Comparison of ENCODE assay signal across 8 cellular contexts in genomic region chr20:50165687-50166554, GRCh38. TPM values are rescaled to one million over a fixed set of nuclear protein-coding genes. Genes with fewer than 3 reads are reported as not detected.
DNase-seq lines count a peak whose midpoint lies in the region; ATAC-seq, FAIRE-seq and TF ChIP-seq lines count a peak whose summit lies in the region.

No MANE protein-coding gene starts in this region.

- TF ChIP-seq CTCF in GM10248 (IDR thresholded peaks at IDR 0.05; ENCODE audit: control extremely low read depth, extremely low read depth, low read depth, missing control alignments) = no peak

- WGBS in right cardiac atrium = 6% methylated on average over 20 of the region's 20 CpGs

- H3K4me3 Mint-ChIP-seq in T-helper 17 cell = peak overlapping the region; percentile 78

- H3K4me3 ChIP-seq in right cardiac atrium (ENCODE audit: low read length) = peak overlapping the region; percentile 23

- peak; percentile 83 for FAIRE-seq in urothelium cell line (lab: Jason Lieb, UNC)

- CTCF ChIA-PET in GM10248 (lab: Yijun Ruan, JAX) = interaction anchor here (0.7 to 5.5 kb wide), 12 partner anchors 8 to 298 kb away, joined by 3 to 47 read pairs (median 4); partner anchors contain the start of gene PEDS1

- DNase-seq in GM10248 (ENCODE audit: extremely low spot score) (peak; percentile 90), NCI-H146 treated with DMSO at 0.1 percent for 48 hours (lab: John Stamatoyannopoulos, UW; ENCODE audit: unreplicated experiment) (peak; percentile 99), T-helper 17 cell (peak in 1 of 3 donors; percentile 52), anterior cingulate cortex (lab: John Stamatoyannopoulos, UW) (peak in 57 of 58 donors; percentile 17 to 97 (median 78)), right cardiac atrium (peak; percentile 96 to 98 (median 98)), pulmonary artery endothelial cell (ENCODE audit: low read depth, low spot score) (peak; percentile 99), urothelium cell line (ENCODE audit: low spot score) (peak; percentile 100)

- POLR2A ChIA-PET in GM10248 (lab: Yijun Ruan, JAX) = interaction anchor here (0.8 to 1.1 kb wide), 3 partner anchors 12 to 361 kb away, joined by 3 to 5 read pairs (median 3); partner anchors contain the start of gene PEDS1

- peaks cover 9% of the 10 kb centered on the region for H3K4me1 Mint-ChIP-seq in T-helper 17 cell

- H3K4me1 ChIP-seq in right cardiac atrium (ENCODE audit: control insufficient read depth, insufficient read depth, low read length) = no peaks in the 10 kb centered on the region

- H3K27ac ChIP-seq in right cardiac atrium (ENCODE audit: low read length) = peak overlapping the region; percentile 99

- H3K27me3 ChIP-seq in right cardiac atrium (ENCODE audit: control insufficient read depth, insufficient read depth) = no peaks in the 10 kb centered on the region

- H3K9me3 ChIP-seq in T-helper 17 cell (ENCODE audit: control insufficient read depth, low read length, poor library complexity, severe bottlenecking) = no peaks in the 10 kb centered on the region
- H3K9me3 ChIP-seq in right cardiac atrium (ENCODE audit: control insufficient read depth, low read length) = no peaks in the 10 kb centered on the region

- peak overlapping the region; percentile 60 for H3K27ac Mint-ChIP-seq in T-helper 17 cell

- peaks cover 2% of the 10 kb centered on the region for H3K36me3 Mint-ChIP-seq in T-helper 17 cell (ENCODE audit: low read depth)

- intact Hi-C loops in right cardiac atrium (cut with DNase I) = loop anchor here in 2 of 4 donors (5.0 to 10.0 kb wide), 2 partner anchors 44 to 181 kb away; partner anchors contain the start of gene SNAI1 (in 1 of the 2)

- peak; percentile 96 for ATAC-seq in HG02759 (IDR thresholded peaks at IDR 0.05; ENCODE audit: unreplicated experiment)
- ATAC-seq in T-helper 17 cell = peak; percentile 89
- peak; percentile 98 for ATAC-seq in right cardiac atrium

- H3K27me3 Mint-ChIP-seq in T-helper 17 cell = no peaks in the 10 kb centered on the region

RNA-seq across cellular contexts. Expression of gene PEDS1, which starts 12.4 kb away (rescaled TPM):
- total RNA-seq in T-helper 17 cell (10 to 100 TPM; 14.3 to 22.6 TPM), right cardiac atrium (10 to 100 TPM; 19.3 to 25.2 (median 21.6) TPM), pulmonary artery endothelial cell (35.3 and 38.7 TPM in 2 replicates)
- 26.8 TPM for polyA plus RNA-seq in right cardiac atrium

RNA-seq across cellular contexts. Expression of gene CEBPB, which starts 24.7 kb away (rescaled TPM):
- 10 to 100 TPM; 18.1 to 32.8 TPM for total RNA-seq in T-helper 17 cell
- total RNA-seq in right cardiac atrium = 10 to 100 TPM; 46.2 to 92.4 (median 64.3) TPM
- 16.4 TPM for polyA plus RNA-seq in right cardiac atrium
- 9.6 and 12.1 TPM in 2 replicates for total RNA-seq in pulmonary artery endothelial cell

RNA-seq across cellular contexts. Expression of gene UBE2V1, which starts 53.0 kb away (rescaled TPM):
- total RNA-seq in T-helper 17 cell (100 to 1,000 TPM; 124 to 151 TPM), right cardiac atrium (100 to 1,000 TPM in 1 of 4 donors, 10 to 100 TPM in 3; 86.8 to 120 (median 91.9) TPM), pulmonary artery endothelial cell (38.1 and 46.9 TPM in 2 replicates)
- 86.0 TPM for polyA plus RNA-seq in right cardiac atrium
